Comparison of ENCODE assay signal across 9 cellular contexts in the genomic region with DNA sequence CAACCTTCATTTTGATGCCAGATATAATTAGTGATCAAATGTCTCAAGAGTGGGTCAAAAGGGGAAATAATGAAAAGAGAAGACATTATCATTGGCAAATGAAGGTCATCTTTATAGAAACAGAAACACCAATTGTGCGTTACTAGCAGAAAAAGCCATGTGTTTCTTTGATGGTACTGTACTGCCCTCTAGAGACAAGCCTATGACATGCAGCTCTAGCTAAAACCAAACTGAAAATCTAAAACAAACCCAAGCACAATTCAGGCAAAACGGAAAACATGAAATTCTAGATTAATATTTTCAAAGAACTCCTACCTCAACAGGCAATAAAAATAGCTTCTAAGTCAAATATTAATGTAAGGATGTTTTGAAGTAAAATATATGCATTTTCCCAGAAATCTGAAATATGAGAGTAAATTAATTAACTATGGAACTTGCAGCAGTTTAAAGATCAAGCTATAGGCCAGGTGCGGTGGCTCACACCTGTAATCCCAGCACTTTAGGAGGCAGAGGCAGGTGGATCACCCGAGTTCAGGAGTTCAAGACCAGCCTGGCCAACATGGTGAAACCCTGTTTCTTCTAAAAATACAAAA.
DNase-seq lines count a peak whose midpoint lies in the region; ATAC-seq, FAIRE-seq and TF ChIP-seq lines count a peak whose summit lies in the region.
"Had no signal": no experiment of that assay in that cellular context is flagged by ENCODE, and none has a peak within 500 bp of the region (broad histone marks: within the 10 kb centered on the region; RNA-seq: fewer than 3 reads in every experiment).

No MANE protein-coding gene starts in this region.

- no peak overlapping the region for H3K9ac ChIP-seq in HepG2 (ENCODE audit: insufficient read depth, low read depth, low read length)

- 0 out of 2 replicates have a peak, but pooled peaks have one; percentile 23 for TF ChIP-seq RAD21 in HepG2 (CRISPR knock-in tag; IDR thresholded peaks at IDR 0.05)

- no peak overlapping the region for H2AFZ ChIP-seq in HepG2 (ENCODE audit: low read length)

- DNase-seq in CD14-positive monocyte (ENCODE audit: low spot score): no peak
- peak; percentile 39 for DNase-seq in GM13977 (ENCODE audit: low spot score)
- DNase-seq in NCI-H2196 treated with DMSO at 0.1 percent for 48 hours (lab: John Stamatoyannopoulos, UW; ENCODE audit: unreplicated experiment): peak; percentile 27
- DNase-seq in HepG2 (ENCODE audit: low spot score): peak; percentile 27
- DNase-seq in HK-2 (ENCODE audit: unreplicated experiment): no peak
- no peak for DNase-seq in GOT3 (lab: John Stamatoyannopoulos, UW)

- no peak overlapping the region for H3K27ac ChIP-seq in HepG2 (ENCODE audit: extremely low read length, insufficient read depth, low read length)
- H3K27ac ChIP-seq: SJCRH30 had no signal

- H3K79me2 ChIP-seq in HepG2 (ENCODE audit: insufficient read depth, low read length): no peaks in the 10 kb centered on the region

- ATAC-seq in HG03060 (IDR thresholded peaks at IDR 0.05; ENCODE audit: low read depth, unreplicated experiment) (peak; percentile 51), HepG2 (peak; percentile 65)

- H3K36me3 Mint-ChIP-seq in CD14-positive monocyte (no peaks in the 10 kb centered on the region), brain (no peaks in the 10 kb centered on the region)

- 4% methylated on average over 4 of the region's 4 CpGs for WGBS in HepG2 (ENCODE audit: low lambda C conversion rate)

- H3K27ac Mint-ChIP-seq in CD14-positive monocyte (no peak overlapping the region), brain (no peak overlapping the region)

- TF ChIP-seq EP300 in HepG2 (IDR thresholded peaks at IDR 0.05; ENCODE audit: low read depth in 2 of 2, low read length in 2 of 2): no peak
- no peak for TF ChIP-seq EP300 in HepG2 (CRISPR knock-in tag; IDR thresholded peaks at IDR 0.05; ENCODE audit: borderline replicate concordance)

- peak; percentile 81 for TF ChIP-seq CTCF in CD14-positive monocyte (IDR thresholded peaks at IDR 0.05)
- peak; percentile 87 for TF ChIP-seq CTCF in GM13977 (IDR thresholded peaks at IDR 0.05; ENCODE audit: extremely low read depth, insufficient read depth, missing control alignments)
- TF ChIP-seq CTCF in brain (conservative IDR thresholded peaks at IDR 0.05): peak; percentile 7 to 80
- peak; percentile 79 for TF ChIP-seq CTCF in HepG2 (CRISPR knock-in tag; IDR thresholded peaks at IDR 0.05)

- H3K4me1 ChIP-seq in HepG2 (ENCODE audit: insufficient read depth, low read length): no peaks in the 10 kb centered on the region
- H3K4me1 ChIP-seq: SJCRH30 had no signal

- no TSS peak for BruUV-seq in HepG2 (replicated peaks; lab: Mats Ljungman, UMichigan)

- CTCF ChIA-PET in HepG2 (lab: Yijun Ruan, JAX; ENCODE audit: low intra/inter-chr PET ratio, low total read pairs): no interaction called here

- no peaks in the 10 kb centered on the region for H3K9me3 Mint-ChIP-seq in CD14-positive monocyte
- H3K9me3 Mint-ChIP-seq in brain: peaks cover 0 to 3% (median 0%) of the 10 kb centered on the region in 5 experiments

- no peak overlapping the region for H3K4me3 Mint-ChIP-seq in CD14-positive monocyte
- H3K4me3 Mint-ChIP-seq in brain: no peak overlapping the region

- in situ Hi-C loops in GM13977 (cut with MboI; ENCODE audit: low pct_unique_long_range_greater_than_20kb, low sequenced_read_pairs, unreplicated experiment) (no loop called here), HepG2 (cut with HindIII; ENCODE audit: extremely low pct_ligation_motif_present, low pct_unique_long_range_greater_than_20kb) (no loop called here)

- H3K27me3 Mint-ChIP-seq in CD14-positive monocyte (ENCODE audit: low read depth in 3 of 3) (peaks cover 2 to 3% (median 2%) of the 10 kb centered on the region in 3 donors), brain (peaks cover 2% of the 10 kb centered on the region)

- H3K9me3 ChIP-seq in HepG2 (ENCODE audit: low read length): no peaks in the 10 kb centered on the region
- H3K9me3 ChIP-seq: SJCRH30 had no signal

- H3K36me3 ChIP-seq in HepG2 (replicated peaks in 1 of 2; ENCODE audit: control insufficient read depth in 1 of 2, insufficient read depth in 2 of 2, low read length in 2 of 2): no peaks in the 10 kb centered on the region
- H3K36me3 ChIP-seq: SJCRH30 had no signal

- H3K4me1 Mint-ChIP-seq in CD14-positive monocyte (peaks cover 1% of the 10 kb centered on the region), brain (peaks cover 3% of the 10 kb centered on the region)

- intact Hi-C loops in CD14-positive monocyte (cut with micrococcal nuclease): no loop called here
- intact Hi-C loops in HepG2 (cut with micrococcal nuclease; ENCODE audit: unreplicated experiment): no loop called here

- POLR2A ChIA-PET in HepG2 (lab: Yijun Ruan, JAX): interaction anchor here (1.4 kb wide), 1 partner anchor 51 kb away, joined by 6 read pairs; a partner anchor contains a TSS

- TF ChIP-seq POLR2A in HepG2 (IDR thresholded peaks at IDR 0.05; ENCODE audit: insufficient read depth in 1 of 2, low read depth in 2 of 2, low read length in 2 of 2): no peak

- H3K4me2 ChIP-seq in HepG2 (ENCODE audit: low read depth, low read length): no peak overlapping the region

- H3K27me3 ChIP-seq in HepG2 (ENCODE audit: control insufficient read depth in 1 of 2, insufficient read depth in 2 of 2, low read length in 2 of 2): 0 out of 5 replicates have a peak, but pooled peaks cover 0 to 2% of the 10 kb centered on the region in 2 experiments
- H3K27me3 ChIP-seq: SJCRH30 had no signal

- FAIRE-seq in HepG2 (lab: Jason Lieb, UNC): peak; percentile 67

- H3K4me3 ChIP-seq in HepG2 (replicated peaks in 1 of 3; ENCODE audit: insufficient read depth in 1 of 3, low read depth in 2 of 3, low read length in 3 of 3): no peak overlapping the region
- H3K4me3 ChIP-seq: SJCRH30 had no signal

- no peaks in the 10 kb centered on the region for H4K20me1 ChIP-seq in HepG2 (ENCODE audit: insufficient read depth, low read length)

TF ChIP-seq in HepG2, 621 proteins besides CTCF, POLR2A, EP300 and RAD21:
- peak; percentile 21 to 44; a peak in 2 of 4 replicates for TF ChIP-seq MAFK (conservative IDR thresholded peaks at IDR 0.05 in 1 of 2, IDR thresholded peaks at IDR 0.05 in 1 of 2; ENCODE audit: low read length in 2 of 2)
- TF ChIP-seq SMC3 (IDR thresholded peaks at IDR 0.05; ENCODE audit: low read length): peak; percentile 45
- TF ChIP-seq STAG1 (CRISPR knock-in tag; IDR thresholded peaks at IDR 0.05): peak; percentile 82
- no peak for TF ChIP-seq ZNF274 (CRISPR knock-in tag; IDR thresholded peaks at IDR 0.05)
- peak; percentile 17; the same call in 1 of the 2 replicates for TF ChIP-seq MAFF (IDR thresholded peaks at IDR 0.05; ENCODE audit: low read depth, low read length)
- TF ChIP-seq IKZF4 (CRISPR knock-in tag; IDR thresholded peaks at IDR 0.05; ENCODE audit: borderline replicate concordance, low read depth, not compliant biosample characterization): no peak
- TF ChIP-seq, protein P1, sequence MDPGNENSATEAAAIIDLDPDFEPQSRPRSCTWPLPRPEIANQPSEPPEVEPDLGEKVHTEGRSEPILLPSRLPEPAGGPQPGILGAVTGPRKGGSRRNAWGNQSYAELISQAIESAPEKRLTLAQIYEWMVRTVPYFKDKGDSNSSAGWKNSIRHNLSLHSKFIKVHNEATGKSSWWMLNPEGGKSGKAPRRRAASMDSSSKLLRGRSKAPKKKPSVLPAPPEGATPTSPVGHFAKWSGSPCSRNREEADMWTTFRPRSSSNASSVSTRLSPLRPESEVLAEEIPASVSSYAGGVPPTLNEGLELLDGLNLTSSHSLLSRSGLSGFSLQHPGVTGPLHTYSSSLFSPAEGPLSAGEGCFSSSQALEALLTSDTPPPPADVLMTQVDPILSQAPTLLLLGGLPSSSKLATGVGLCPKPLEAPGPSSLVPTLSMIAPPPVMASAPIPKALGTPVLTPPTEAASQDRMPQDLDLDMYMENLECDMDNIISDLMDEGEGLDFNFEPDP (CRISPR knock-in tag; conservative IDR thresholded peaks at IDR 0.05): no peak
TF ChIP-seq in HepG2: peak in this region for 4.

Comparison
In these comparisons a context has a peak if more than half of its experiments do, and no peak if none do; other contexts are left out.
1. DNase-seq: peak in GM13977 (single experiment), NCI-H2196 treated with DMSO at 0.1 percent for 48 hours (single experiment) and HepG2 (single experiment); none in CD14-positive monocyte (single experiment), HK-2 (single experiment) and GOT3 (single experiment).
2. Peak in every context shown above with its lines, with median percentiles within 50 percentile points of each other: CTCF ChIP-seq.